Comparison of ENCODE assay signal across 7 cellular contexts in the genomic region with DNA sequence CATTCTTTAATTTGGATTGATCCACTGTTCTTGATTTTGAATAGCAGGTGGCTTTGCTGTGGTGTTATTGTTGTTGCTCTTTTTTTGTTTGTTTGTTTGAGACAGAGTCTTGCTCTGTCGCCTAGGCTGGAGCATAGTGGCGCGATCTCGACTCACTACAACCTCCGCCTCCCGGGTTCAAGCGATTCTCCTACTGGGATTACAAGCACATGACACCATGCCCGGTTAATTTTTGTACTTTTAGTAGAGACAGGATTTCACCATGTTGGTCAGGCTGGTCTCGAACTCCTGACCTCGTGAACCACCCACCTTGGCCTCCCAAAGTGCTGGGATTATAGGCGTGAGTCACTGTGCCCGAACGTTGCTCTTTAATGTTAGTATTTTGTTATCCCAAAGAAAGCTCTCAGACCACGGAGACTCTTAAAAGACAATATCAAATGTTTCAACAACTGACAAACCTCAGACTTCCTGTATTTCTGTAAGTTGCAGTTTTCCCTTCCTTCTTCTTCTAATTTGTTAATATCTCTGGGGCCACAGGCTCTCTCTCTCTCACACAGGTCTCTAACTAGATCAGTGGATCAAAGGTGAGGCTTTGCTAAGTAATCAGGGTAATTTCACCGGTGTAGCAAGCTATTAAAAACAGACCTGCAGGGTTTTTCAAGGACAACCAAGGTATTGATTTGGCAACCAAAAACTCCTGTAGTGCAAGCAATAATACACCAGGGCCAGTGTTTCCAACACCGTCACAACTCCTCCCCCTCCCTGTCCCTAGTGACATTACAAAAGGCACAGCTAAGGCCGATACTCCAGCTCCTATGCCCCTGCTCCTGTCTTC. TPM values are rescaled to one million over a fixed set of nuclear protein-coding genes. Genes with fewer than 3 reads are reported as not detected.
A peak's percentile ranks its signal among the peaks of the same experiment; 100 is the strongest.
DNase-seq lines count a peak whose midpoint lies in the region; ATAC-seq and TF ChIP-seq lines count a peak whose summit lies in the region.

No MANE protein-coding gene starts in this region.

- ATAC-seq in GM18517 (IDR thresholded peaks at IDR 0.05; ENCODE audit: unreplicated experiment) (peak; percentile 55), HG02678 (IDR thresholded peaks at IDR 0.05; ENCODE audit: unreplicated experiment) (peak; percentile 43), GM18873 (IDR thresholded peaks at IDR 0.05; ENCODE audit: low FRiP score, unreplicated experiment) (no peak)
- peak; percentile 84 for ATAC-seq in activated CD8-positive, alpha-beta memory T cell treated with anti-CD3 and anti-CD28 coated beads, Interleukin-2, amount 10 ng/mL, durations not matched to agents 7 days and 5 days

- no peak for TF ChIP-seq CTCF in fibroblast of mammary gland (conservative IDR thresholded peaks at IDR 0.05; ENCODE audit: control insufficient read depth, insufficient read depth, low read depth, low read length)

- no peaks in the 10 kb centered on the region for H3K9me3 Mint-ChIP-seq in activated CD8-positive, alpha-beta memory T cell treated with anti-CD3 and anti-CD28 coated beads, Interleukin-2, amount 10 ng/mL, durations not matched to agents 7 days and 5 days (ENCODE audit: low read depth)

- DNase-seq in NCI-H460 (ENCODE audit: extremely low read depth, low read depth), result peak; percentile 78
- peak; percentile 71 for DNase-seq in activated CD8-positive, alpha-beta memory T cell treated with anti-CD3 and anti-CD28 coated beads, Interleukin-2, amount 10 ng/mL, durations not matched to agents 7 days and 5 days
- DNase-seq in fibroblast of mammary gland (ENCODE audit: low read depth), result peak; percentile 71
- DNase-seq in pons (ENCODE audit: low spot score), result peak; percentile 57

- H3K4me3 ChIP-seq in fibroblast of mammary gland (ENCODE audit: control insufficient read depth, low read depth, low read length), result no peak overlapping the region

- peaks cover 3% of the 10 kb centered on the region for H3K36me3 Mint-ChIP-seq in activated CD8-positive, alpha-beta memory T cell treated with anti-CD3 and anti-CD28 coated beads, Interleukin-2, amount 10 ng/mL, durations not matched to agents 7 days and 5 days

- no peaks in the 10 kb centered on the region for H3K27me3 Mint-ChIP-seq in activated CD8-positive, alpha-beta memory T cell treated with anti-CD3 and anti-CD28 coated beads, Interleukin-2, amount 10 ng/mL, durations not matched to agents 7 days and 5 days

- peak overlapping the region; percentile 66 for H3K4me3 Mint-ChIP-seq in activated CD8-positive, alpha-beta memory T cell treated with anti-CD3 and anti-CD28 coated beads, Interleukin-2, amount 10 ng/mL, durations not matched to agents 7 days and 5 days

- CTCF ChIA-PET in activated CD8-positive, alpha-beta memory T cell treated with anti-CD3 and anti-CD28 coated beads, Interleukin-2, amount 10 ng/mL, durations not matched to agents 7 days and 5 days (lab: Charles Lee), result interaction anchor here (0.7 to 1.9 kb wide), 13 partner anchors 10 to 297 kb away, joined by 3 to 18 read pairs (median 4); no protein-coding TSS in a partner anchor

- H3K27ac Mint-ChIP-seq in activated CD8-positive, alpha-beta memory T cell treated with anti-CD3 and anti-CD28 coated beads, Interleukin-2, amount 10 ng/mL, durations not matched to agents 7 days and 5 days, result peak overlapping the region; percentile 98

- H3K4me1 Mint-ChIP-seq in activated CD8-positive, alpha-beta memory T cell treated with anti-CD3 and anti-CD28 coated beads, Interleukin-2, amount 10 ng/mL, durations not matched to agents 7 days and 5 days, result peaks cover 35% of the 10 kb centered on the region

RNA-seq across cellular contexts. Expression of a gene that starts 48.8 kb away (rescaled TPM):
- 18.7 and 22.1 TPM in 2 replicates for total RNA-seq in NCI-H460 (2014; rRNA removed; shearing (Covaris generic))
- polyA plus RNA-seq in NCI-H460 (2014; cell fraction: nucleus; rRNA removed), result 4.7 and 4.8 TPM in 2 replicates
- 10 to 100 TPM; 80.2 to 81.9 TPM for total RNA-seq in activated CD8-positive, alpha-beta memory T cell treated with anti-CD3 and anti-CD28 coated beads, Interleukin-2, amount 10 ng/mL, durations not matched to agents 7 days and 5 days
